21 cellular contexts compared by ENCODE assay signal in the genomic region with DNA sequence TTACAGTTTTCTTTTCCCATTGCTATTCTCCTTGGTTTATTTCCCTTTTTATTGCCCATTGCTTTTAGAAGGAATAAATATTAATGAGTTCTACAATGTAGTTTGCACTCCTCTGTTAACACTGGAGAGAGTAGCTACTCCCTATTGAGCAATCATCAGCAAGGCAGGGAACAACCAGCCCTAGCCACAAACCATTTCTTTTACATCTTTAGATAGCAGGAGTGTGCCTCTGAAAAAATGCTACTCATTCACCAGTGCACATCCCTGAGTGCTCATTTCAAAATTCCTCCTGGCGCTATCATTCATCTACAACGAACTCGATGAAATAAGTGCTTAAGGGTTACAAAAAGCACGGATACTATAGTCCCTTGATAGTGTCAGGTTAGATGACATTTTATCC.
DNase-seq lines count a peak whose midpoint lies in the region; FAIRE-seq and TF ChIP-seq lines count a peak whose summit lies in the region.
"Had no signal": no experiment of that assay in that cellular context is flagged by ENCODE, and none has a peak within 500 bp of the region (broad histone marks: within the 10 kb centered on the region; RNA-seq: fewer than 3 reads in every experiment).

No MANE protein-coding gene starts in this region.

- no peaks in the 10 kb centered on the region for H3K23me2 ChIP-seq in H1 (ENCODE audit: low read depth, low read length)

- H2AK5ac ChIP-seq in H1 (ENCODE audit: low read depth, low read length) (no peak overlapping the region), trophoblast cell (ENCODE audit: low read length) (no peak overlapping the region)

- TF ChIP-seq POLR2A in NB4 (IDR thresholded peaks at IDR 0.05; ENCODE audit: extremely low read depth, insufficient read length) (no peak), H1 (IDR thresholded peaks at IDR 0.05; ENCODE audit: control extremely low read depth in 1 of 2, low read depth in 2 of 2, low read length in 2 of 2) (no peak), transverse colon (IDR thresholded peaks at IDR 0.05) (no peak)

- TF ChIP-seq EP300 in H1 (IDR thresholded peaks at IDR 0.05; ENCODE audit: borderline replicate concordance in 1 of 2, low read depth in 2 of 2, low read length in 2 of 2) = no peak
- no peak for TF ChIP-seq EP300 in transverse colon (IDR thresholded peaks at IDR 0.05; ENCODE audit: low read depth)

- CTCF ChIA-PET in H1 (lab: Charles Lee; ENCODE audit: partially characterized antibody) = interaction anchor here (0.7 to 1.3 kb wide), 2 partner anchors 16 to 29 kb away, joined by 3 read pairs; no protein-coding TSS in a partner anchor

- H3K27me3 ChIP-seq in H1 (replicated peaks in 1 of 4; ENCODE audit: control insufficient read depth in 3 of 4, extremely low read depth in 1 of 4, insufficient read depth in 3 of 4, low read length in 3 of 4) (no peaks in the 10 kb centered on the region), trophoblast cell (ENCODE audit: insufficient read depth, low read length) (no peaks in the 10 kb centered on the region), transverse colon (no peaks in the 10 kb centered on the region)
- H3K27me3 ChIP-seq: BLaER1, SJCRH30 had no signal

- H3K9ac ChIP-seq in H1 (replicated peaks in 1 of 4; ENCODE audit: extremely low read depth in 1 of 4, low read depth in 3 of 4, low read length in 3 of 4) = no peak overlapping the region
- H3K9ac ChIP-seq in trophoblast cell (ENCODE audit: low read length) = no peak overlapping the region
- H3K9ac ChIP-seq: BLaER1, KMS-11 had no signal

- H2BK120ac ChIP-seq in H1 (replicated peaks; ENCODE audit: low read depth, low read length) = no peak overlapping the region
- H2BK120ac ChIP-seq in trophoblast cell (ENCODE audit: insufficient read depth, low read length, poor library complexity) = no peak overlapping the region

- H3K18ac ChIP-seq in H1 (ENCODE audit: extremely low read depth, low read length) (no peak overlapping the region), trophoblast cell (ENCODE audit: low read length) (no peak overlapping the region)

- H2BK5ac ChIP-seq in H1 (ENCODE audit: low read depth, low read length) (no peak overlapping the region), trophoblast cell (ENCODE audit: low read depth, low read length, poor library complexity) (no peak overlapping the region)

- TF ChIP-seq RAD21 in H1 (IDR thresholded peaks at IDR 0.05 in 1 of 2, conservative IDR thresholded peaks at IDR 0.05 in 1 of 2; ENCODE audit: low read depth in 2 of 2, low read length in 2 of 2) = no peak

- H2AFZ ChIP-seq in H1 (ENCODE audit: low read length) (no peak overlapping the region), trophoblast cell (ENCODE audit: insufficient read depth, low read length, poor library complexity) (no peak overlapping the region)

- no peak overlapping the region for H4K12ac ChIP-seq in trophoblast cell (ENCODE audit: low read depth, low read length)

- intact Hi-C loops in transverse colon (cut with DNase I; ENCODE audit: low total_unique reads) = no loop called here

- H4K8ac ChIP-seq in H1 (ENCODE audit: extremely low read depth, insufficient read depth, low read length) (no peak overlapping the region), trophoblast cell (ENCODE audit: low read depth, low read length) (no peak overlapping the region)

- no peaks in the 10 kb centered on the region for H3K36me3 ChIP-seq in H1 (ENCODE audit: control insufficient read depth in 2 of 4, insufficient read depth in 4 of 4, low read length in 3 of 4)
- no peaks in the 10 kb centered on the region for H3K36me3 ChIP-seq in trophoblast cell (ENCODE audit: control insufficient read depth in 1 of 2, insufficient read depth in 2 of 2, low read length in 2 of 2)
- H3K36me3 ChIP-seq in transverse colon = no peaks in the 10 kb centered on the region
- H3K36me3 ChIP-seq: BLaER1, SJCRH30 had no signal

- H3K14ac ChIP-seq in H1 (ENCODE audit: insufficient read length) = no peak overlapping the region
- H3K14ac ChIP-seq in trophoblast cell (ENCODE audit: low read length) = no peak overlapping the region

- peaks cover 0 to 5% (median 0%) of the 10 kb centered on the region in 4 experiments; a peak in 1 of 7 replicates for H3K4me1 ChIP-seq in H1 (replicated peaks in 1 of 4; ENCODE audit: control insufficient read depth in 3 of 4, insufficient read depth in 4 of 4, low read length in 3 of 4)
- no peaks in the 10 kb centered on the region for H3K4me1 ChIP-seq in trophoblast cell (ENCODE audit: control insufficient read depth in 1 of 2, insufficient read depth in 2 of 2, low read length in 2 of 2)
- no peaks in the 10 kb centered on the region for H3K4me1 ChIP-seq in transverse colon
- H3K4me1 ChIP-seq: BLaER1, SJCRH30 had no signal

- DNase-seq in HuH-7 (ENCODE audit: low spot score) (peak; percentile 10), NB4 (ENCODE audit: low read depth) (peak; percentile 8), H1 (ENCODE audit: low read depth in 1 of 2, low spot score in 2 of 2) (no peak), trophoblast cell (peak; percentile 10 to 60), GM19240 (ENCODE audit: insufficient read length, low spot score) (no peak), NCI-H2107 treated with DMSO at 0.1 percent for 48 hours (lab: John Stamatoyannopoulos, UW; ENCODE audit: unreplicated experiment) (no peak), transverse colon (no peak)
- DNase-seq: ACHN; CD8-positive, alpha-beta T cell; DND-41; NCI-H1048; NCI-H1417 treated with DMSO at 0.1 percent for 48 hours; NCI-H187; NCI-H226; NCI-H510A treated with DMSO at 0.1 percent for 48 hours; NCI-H774; NK-92 treated with Interleukin-12 subunit alpha and Interleukin-12 subunit beta, amount 100 ng/mL, for 24 hours; SJCRH30 had no signal

- TF ChIP-seq CTCF in NB4 (IDR thresholded peaks at IDR 0.05; ENCODE audit: low read depth, low read length) (no peak), H1 (IDR thresholded peaks at IDR 0.05; ENCODE audit: control extremely low read depth in 1 of 3, insufficient read depth in 1 of 3, low read depth in 1 of 3, low read length in 3 of 3) (no peak), transverse colon (IDR thresholded peaks at IDR 0.05) (no peak)

- WGBS in H1 (ENCODE audit: extremely low coverage in 1 of 2, insufficient coverage in 1 of 2, insufficient read length in 1 of 2, insufficient replicate concordance in 2 of 2, low coverage in 1 of 2, low lambda C conversion rate in 2 of 2, missing lambda C conversion rate in 1 of 2), 2 experiments = 85% methylated on average over 4 of the region's 4 CpGs; no CpG with 5 or more reads in 1 of the 2 experiments
- no CpG with 5 or more reads among the region's 4 CpGs for WGBS in trophoblast cell (ENCODE audit: extremely low coverage, insufficient coverage, insufficient read length)
- WGBS in transverse colon (ENCODE audit: low coverage in 1 of 2), 2 donors = 65 to 94% methylated on average over 2 to 4 of the region's 4 CpGs

- H3K79me2 ChIP-seq in H1 (ENCODE audit: control insufficient read depth in 1 of 2, insufficient read depth in 2 of 2, low read length in 2 of 2) (no peaks in the 10 kb centered on the region), trophoblast cell (ENCODE audit: control insufficient read depth, insufficient read depth, low read length, poor library complexity) (no peaks in the 10 kb centered on the region)

- in situ Hi-C loops in transverse colon (cut with MboI; ENCODE audit: low pct_ligation_motif_present in 1 of 4, low pct_unique_long_range_greater_than_20kb in 1 of 4, low sequenced_read_pairs in 3 of 4) = no loop called here

- POLR2A ChIA-PET in H1 (lab: Charles Lee; ENCODE audit: partially characterized antibody) = no interaction called here

- H4K5ac ChIP-seq in H1 (ENCODE audit: insufficient read length, low read depth, low read length) = no peak overlapping the region

- H2BK20ac ChIP-seq in H1 (ENCODE audit: low read length) = no peak overlapping the region

- no peak for FAIRE-seq in H1 (lab: Jason Lieb, UNC)
- FAIRE-seq: GM12878 had no signal

- H3K56ac ChIP-seq in H1 (replicated peaks; ENCODE audit: insufficient read length, low read depth, low read length) = no peak overlapping the region

- H4K20me1 ChIP-seq in H1 (replicated peaks in 1 of 2; ENCODE audit: control insufficient read depth in 1 of 2, insufficient read depth in 2 of 2, low read length in 2 of 2) = no peaks in the 10 kb centered on the region
- H4K20me1 ChIP-seq: BLaER1 had no signal

- H4K91ac ChIP-seq in H1 (replicated peaks; ENCODE audit: insufficient read length, low read length) (no peak overlapping the region), trophoblast cell (ENCODE audit: low read depth, low read length) (no peak overlapping the region)

- H3K4ac ChIP-seq in H1 (replicated peaks; ENCODE audit: insufficient read length, low read depth, low read length) = no peak overlapping the region
- H3K4ac ChIP-seq in trophoblast cell (ENCODE audit: low read depth, low read length) = no peak overlapping the region

- no peaks in the 10 kb centered on the region for H3K79me1 ChIP-seq in H1 (ENCODE audit: low read depth, low read length)
- H3K79me1 ChIP-seq in trophoblast cell (ENCODE audit: low read length) = no peaks in the 10 kb centered on the region

- H2BK12ac ChIP-seq in H1 (ENCODE audit: low read depth, low read length) (no peak overlapping the region), trophoblast cell (ENCODE audit: low read length) (no peak overlapping the region)

- no peak overlapping the region for H3K4me2 ChIP-seq in H1 (ENCODE audit: insufficient read depth in 1 of 2, low read depth in 2 of 2, low read length in 2 of 2)
- H3K4me2 ChIP-seq in trophoblast cell (ENCODE audit: low read length) = no peak overlapping the region
- H3K4me2 ChIP-seq: KMS-11 had no signal

- no peak overlapping the region for H2BK15ac ChIP-seq in H1 (ENCODE audit: low read length)

- no peaks in the 10 kb centered on the region for H3K9me3 ChIP-seq in H1 (ENCODE audit: insufficient read depth in 2 of 2, low read depth in 1 of 2, low read length in 1 of 2)
- H3K9me3 ChIP-seq in trophoblast cell (ENCODE audit: insufficient read depth, low read depth, low read length) = no peaks in the 10 kb centered on the region
- no peaks in the 10 kb centered on the region for H3K9me3 ChIP-seq in transverse colon
- H3K9me3 ChIP-seq: BLaER1, SJCRH30 had no signal

- H3K4me3 ChIP-seq in NB4 (ENCODE audit: low read depth, low read length) = no peak overlapping the region
- H3K4me3 ChIP-seq in H1 (ENCODE audit: extremely low read depth in 1 of 4, insufficient read depth in 2 of 4, low read depth in 3 of 4, low read length in 4 of 4) = no peak overlapping the region
- no peak overlapping the region for H3K4me3 ChIP-seq in trophoblast cell (ENCODE audit: low read depth, low read length)
- no peak overlapping the region for H3K4me3 ChIP-seq in transverse colon
- H3K4me3 ChIP-seq: BLaER1, GM12878, SJCRH30 had no signal

- H3K27ac ChIP-seq in H1 (ENCODE audit: low read depth, low read length) (no peak overlapping the region), trophoblast cell (ENCODE audit: low read depth, low read length) (no peak overlapping the region), transverse colon (no peak overlapping the region)
- H3K27ac ChIP-seq: BLaER1, KMS-11, SJCRH30 had no signal

- H3K23ac ChIP-seq in H1 (ENCODE audit: insufficient read length) = no peak overlapping the region
- no peak overlapping the region for H3K23ac ChIP-seq in trophoblast cell (ENCODE audit: low read length)

TF ChIP-seq in H1, 55 proteins besides CTCF, POLR2A, EP300 and RAD21 (continues in another document):
- TF ChIP-seq CEBPB (IDR thresholded peaks at IDR 0.05; ENCODE audit: low read depth, low read length) (peak; percentile 78), ZNF274 (IDR thresholded peaks at IDR 0.05; ENCODE audit: borderline replicate concordance, extremely low read depth, low read length) (no peak)

Comparison
In these comparisons a context has a peak if more than half of its experiments do, and no peak if none do; other contexts are left out.
1. DNase-seq: peak in HuH-7 (single experiment), NB4 (single experiment) and trophoblast cell (2 of 2); none in H1 (0 of 2), GM19240 (single experiment), NCI-H2107 treated with DMSO at 0.1 percent for 48 hours (single experiment) and transverse colon (single experiment).